In the genomic region with DNA sequence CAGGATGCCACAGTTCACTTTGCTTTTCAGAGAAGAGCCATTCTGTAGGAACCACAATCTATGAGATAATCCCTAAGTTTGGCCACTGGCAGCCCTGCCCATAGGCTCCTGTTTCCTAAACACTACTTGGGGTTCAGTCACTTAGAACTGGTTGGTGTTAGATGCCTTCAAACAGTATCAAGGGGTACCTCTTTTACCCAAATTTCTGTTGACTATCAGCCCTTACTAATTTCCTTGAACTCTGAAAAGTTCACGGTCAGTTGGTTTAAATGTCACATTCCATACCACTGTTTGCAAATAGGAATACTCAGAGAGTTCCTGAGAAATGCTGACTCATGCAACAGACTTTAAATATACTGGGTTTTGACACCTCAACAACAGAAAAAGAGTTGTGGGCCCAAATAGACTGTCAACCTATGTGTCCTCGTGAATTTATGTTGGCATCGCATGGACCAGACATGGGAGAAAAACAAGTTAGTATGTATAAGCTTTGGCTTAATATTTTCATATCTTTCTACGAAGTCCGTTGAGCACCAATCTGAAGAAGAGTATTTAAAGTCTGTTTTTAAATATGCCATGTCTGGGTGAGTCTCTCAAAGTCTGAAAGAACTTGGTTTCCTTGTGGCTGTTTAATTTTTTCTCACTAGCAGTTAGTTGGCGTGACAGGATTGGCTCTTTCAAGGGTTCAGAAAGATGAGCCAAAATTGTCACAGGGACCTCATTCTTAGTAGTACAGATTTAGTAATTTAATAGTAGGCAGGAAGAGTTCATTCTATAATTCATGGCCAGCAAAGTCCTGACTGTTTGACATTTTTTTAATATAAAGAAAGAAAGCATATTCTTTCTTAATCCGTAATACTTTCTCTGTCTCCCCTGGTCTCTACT, we compare ENCODE assay signal across 11 cellular contexts. TPM values are rescaled to one million over a fixed set of nuclear protein-coding genes. Genes with fewer than 3 reads are reported as not detected.
DNase-seq lines count a peak whose midpoint lies in the region; ATAC-seq and TF ChIP-seq lines count a peak whose summit lies in the region.
"Had no signal": no experiment of that assay in that cellular context is flagged by ENCODE, and none has a peak within 500 bp of the region (broad histone marks: within the 10 kb centered on the region; RNA-seq: fewer than 3 reads in every experiment).

No MANE protein-coding gene starts in this region.

- no peak overlapping the region for H3K4me3 Mint-ChIP-seq in HFFc6

- no peaks in the 10 kb centered on the region for H3K27me3 Mint-ChIP-seq in HFFc6 (ENCODE audit: insufficient read depth)

- H3K9me3 ChIP-seq in upper lobe of left lung = no peaks in the 10 kb centered on the region
- H3K9me3 ChIP-seq: neutrophil had no signal

- DNase-seq in HFFc6 = peak; percentile 20
- DNase-seq in amniotic epithelial cell (ENCODE audit: low read depth) = peak; percentile 57
- peak; percentile 49 for DNase-seq in glomerular visceral epithelial cell (ENCODE audit: extremely low spot score)
- DNase-seq in substantia nigra (lab: John Stamatoyannopoulos, UW) = no peak
- no peak for DNase-seq in upper lobe of left lung
- no peak for DNase-seq in DMS53 treated with DMSO at 0.1 percent for 48 hours (lab: John Stamatoyannopoulos, UW; ENCODE audit: unreplicated experiment)
- DNase-seq: activated CD4-positive, alpha-beta T cell treated with anti-CD3 and anti-CD28 coated beads, Interleukin-2, amount 50 U/mL, for 48 hours; kidney; stimulated activated naive CD4-positive, alpha-beta T cell had no signal

- no peak overlapping the region for H3K4me3 ChIP-seq in upper lobe of left lung

- no peak for TF ChIP-seq EP300 in upper lobe of left lung (IDR thresholded peaks at IDR 0.05)

- no peak for ATAC-seq in upper lobe of left lung (ENCODE audit: low FRiP score in 2 of 2)
- ATAC-seq in HG02870 (IDR thresholded peaks at IDR 0.05; ENCODE audit: unreplicated experiment) = no peak

- peak overlapping the region; percentile 78 for H3K27ac Mint-ChIP-seq in HFFc6

- H3K4me1 Mint-ChIP-seq in HFFc6 (ENCODE audit: low read depth) = peaks cover 32% of the 10 kb centered on the region

- 85 to 88% methylated on average over 7 of the region's 7 CpGs for WGBS in upper lobe of left lung, 2 donors

- peaks cover 26% of the 10 kb centered on the region for H3K36me3 Mint-ChIP-seq in HFFc6 (ENCODE audit: low read depth)

- H3K27me3 ChIP-seq in upper lobe of left lung = no peaks in the 10 kb centered on the region
- H3K27me3 ChIP-seq: neutrophil had no signal

- peak overlapping the region; percentile 87 for H3K27ac ChIP-seq in substantia nigra (ENCODE audit: low read depth, low read length, poor library complexity, severe bottlenecking)
- H3K27ac ChIP-seq in upper lobe of left lung = no peak overlapping the region
- H3K27ac ChIP-seq: neutrophil had no signal

- TF ChIP-seq POLR2A in upper lobe of left lung (IDR thresholded peaks at IDR 0.05) = no peak

- no peaks in the 10 kb centered on the region for H3K9me3 Mint-ChIP-seq in HFFc6

- no peak for TF ChIP-seq CTCF in HFFc6 (IDR thresholded peaks at IDR 0.05)
- no peak for TF ChIP-seq CTCF in upper lobe of left lung (IDR thresholded peaks at IDR 0.05)

- H3K36me3 ChIP-seq in upper lobe of left lung = peaks cover 0 to 10% (median 5%) of the 10 kb centered on the region in 4 donors

- peaks cover 0 to 7% (median 2%) of the 10 kb centered on the region in 4 donors for H3K4me1 ChIP-seq in upper lobe of left lung

RNA-seq across cellular contexts. Expression of a gene that starts 56.5 kb away (rescaled TPM):
- total RNA-seq in HFFc6 (2021; fragmentation: NEBNext Ultra II Directional; extraction: Animal tissue kit (Norgen Biotek cat#: 25700)) = 10 to 100 TPM; 14.7 to 19.8 (median 17.2) TPM
- 10 to 100 TPM in 5 of 6 donors, 1 to 10 TPM in 1; 9.2 to 32.5 (median 17.4) TPM for total RNA-seq in upper lobe of left lung

Comparison
In these comparisons a context has a peak if more than half of its experiments do, and no peak if none do; other contexts are left out.
1. DNase-seq: peak in HFFc6 (single experiment), amniotic epithelial cell (single experiment) and glomerular visceral epithelial cell (single experiment); none in substantia nigra (0 of 49), upper lobe of left lung (0 of 2) and DMS53 treated with DMSO at 0.1 percent for 48 hours (single experiment).